In the genomic region with DNA sequence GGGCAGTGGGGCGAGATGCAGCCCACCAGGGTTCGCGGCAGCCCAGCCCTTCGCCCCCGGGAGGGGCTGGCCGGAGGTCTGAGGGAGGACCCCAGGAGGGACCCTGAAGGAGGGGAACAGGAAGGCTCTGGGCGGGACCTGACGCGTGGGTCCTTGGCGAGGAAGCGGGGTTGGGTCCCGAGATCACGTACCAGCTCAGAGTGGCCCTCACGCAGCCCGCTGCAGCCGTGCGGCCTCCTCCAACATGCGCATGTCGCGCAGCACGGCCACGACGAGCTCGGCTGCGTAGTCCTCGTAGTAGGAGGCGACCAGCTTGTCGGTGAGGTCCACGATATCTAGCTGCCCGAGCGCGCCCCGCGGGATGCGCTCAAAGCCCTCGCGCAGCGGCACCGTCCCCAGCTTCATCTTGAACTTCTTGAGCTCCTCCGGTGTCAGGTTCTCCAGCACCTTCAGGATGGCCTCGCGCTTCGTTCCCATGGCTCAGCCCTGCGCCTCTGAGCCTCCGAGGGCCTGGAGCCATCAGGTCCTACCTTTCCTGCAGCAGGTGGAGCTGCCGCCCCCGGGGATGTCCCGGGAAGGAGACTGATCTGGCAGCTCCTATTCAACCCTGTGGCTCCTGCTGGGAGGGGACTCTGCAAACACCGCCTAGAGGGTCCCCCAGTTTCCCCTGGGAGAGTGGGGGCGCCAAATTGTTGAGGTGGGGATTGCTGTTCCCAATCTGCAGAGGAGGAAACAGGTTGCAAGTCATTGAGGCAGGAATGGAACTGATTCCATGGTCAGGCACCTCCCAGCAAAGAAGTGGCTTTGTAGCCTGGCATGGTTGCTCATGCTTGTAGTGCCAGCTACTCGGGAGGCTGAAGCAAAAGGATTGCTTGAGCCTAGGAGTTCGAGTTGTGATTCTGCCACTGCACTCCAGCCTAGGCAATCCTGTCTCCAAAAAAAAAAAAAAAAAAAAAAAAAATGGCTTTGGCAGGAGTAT, we compare ENCODE assay signal across 1 cellular context.
TF ChIP-seq lines count a peak whose summit lies in the region.

Gene PYDC1 (minus strand): TSS at position 584 of the 979 bp plus-strand sequence. CDS start 107 bp downstream, at position 477.

TF ChIP-seq in GM12878, 131 proteins besides CTCF, POLR2A, EP300 and RAD21 (continued from another document):
- TF ChIP-seq, protein P1, sequence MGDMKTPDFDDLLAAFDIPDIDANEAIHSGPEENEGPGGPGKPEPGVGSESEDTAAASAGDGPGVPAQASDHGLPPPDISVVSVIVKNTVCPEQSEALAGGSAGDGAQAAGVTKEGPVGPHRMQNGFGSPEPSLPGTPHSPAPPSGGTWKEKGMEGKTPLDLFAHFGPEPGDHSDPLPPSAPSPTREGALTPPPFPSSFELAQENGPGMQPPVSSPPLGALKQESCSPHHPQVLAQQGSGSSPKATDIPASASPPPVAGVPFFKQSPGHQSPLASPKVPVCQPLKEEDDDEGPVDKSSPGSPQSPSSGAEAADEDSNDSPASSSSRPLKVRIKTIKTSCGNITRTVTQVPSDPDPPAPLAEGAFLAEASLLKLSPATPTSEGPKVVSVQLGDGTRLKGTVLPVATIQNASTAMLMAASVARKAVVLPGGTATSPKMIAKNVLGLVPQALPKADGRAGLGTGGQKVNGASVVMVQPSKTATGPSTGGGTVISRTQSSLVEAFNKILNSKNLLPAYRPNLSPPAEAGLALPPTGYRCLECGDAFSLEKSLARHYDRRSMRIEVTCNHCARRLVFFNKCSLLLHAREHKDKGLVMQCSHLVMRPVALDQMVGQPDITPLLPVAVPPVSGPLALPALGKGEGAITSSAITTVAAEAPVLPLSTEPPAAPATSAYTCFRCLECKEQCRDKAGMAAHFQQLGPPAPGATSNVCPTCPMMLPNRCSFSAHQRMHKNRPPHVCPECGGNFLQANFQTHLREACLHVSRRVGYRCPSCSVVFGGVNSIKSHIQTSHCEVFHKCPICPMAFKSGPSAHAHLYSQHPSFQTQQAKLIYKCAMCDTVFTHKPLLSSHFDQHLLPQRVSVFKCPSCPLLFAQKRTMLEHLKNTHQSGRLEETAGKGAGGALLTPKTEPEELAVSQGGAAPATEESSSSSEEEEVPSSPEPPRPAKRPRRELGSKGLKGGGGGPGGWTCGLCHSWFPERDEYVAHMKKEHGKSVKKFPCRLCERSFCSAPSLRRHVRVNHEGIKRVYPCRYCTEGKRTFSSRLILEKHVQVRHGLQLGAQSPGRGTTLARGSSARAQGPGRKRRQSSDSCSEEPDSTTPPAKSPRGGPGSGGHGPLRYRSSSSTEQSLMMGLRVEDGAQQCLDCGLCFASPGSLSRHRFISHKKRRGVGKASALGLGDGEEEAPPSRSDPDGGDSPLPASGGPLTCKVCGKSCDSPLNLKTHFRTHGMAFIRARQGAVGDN (IDR thresholded peaks at IDR 0.05), result no peak
- no peak for TF ChIP-seq ASH2L (IDR thresholded peaks at IDR 0.05; ENCODE audit: borderline replicate concordance, low read depth)
- no peak for TF ChIP-seq MTA2 (IDR thresholded peaks at IDR 0.05; ENCODE audit: low read depth)
- TF ChIP-seq CHD2 (IDR thresholded peaks at IDR 0.05; ENCODE audit: borderline replicate concordance, low read depth, low read length), result no peak
- TF ChIP-seq NFXL1 (IDR thresholded peaks at IDR 0.05; ENCODE audit: borderline replicate concordance), result no peak
- TF ChIP-seq HDAC6 (IDR thresholded peaks at IDR 0.05; ENCODE audit: unreplicated experiment), result no peak
- no peak for TF ChIP-seq BHLHE40 (IDR thresholded peaks at IDR 0.05; ENCODE audit: borderline replicate concordance in 1 of 2, low read depth in 2 of 2, low read length in 1 of 2)
- no peak for TF ChIP-seq ETV6 (conservative IDR thresholded peaks at IDR 0.05 in 1 of 2, IDR thresholded peaks at IDR 0.05 in 1 of 2; ENCODE audit: borderline replicate concordance in 1 of 2, low read depth in 1 of 2)
- no peak for TF ChIP-seq HCFC1 (IDR thresholded peaks at IDR 0.05; ENCODE audit: low read length)
TF ChIP-seq in GM12878: peak in this region for 0.
